Comparison of ENCODE assay signal across 2 cellular contexts in the genomic region with DNA sequence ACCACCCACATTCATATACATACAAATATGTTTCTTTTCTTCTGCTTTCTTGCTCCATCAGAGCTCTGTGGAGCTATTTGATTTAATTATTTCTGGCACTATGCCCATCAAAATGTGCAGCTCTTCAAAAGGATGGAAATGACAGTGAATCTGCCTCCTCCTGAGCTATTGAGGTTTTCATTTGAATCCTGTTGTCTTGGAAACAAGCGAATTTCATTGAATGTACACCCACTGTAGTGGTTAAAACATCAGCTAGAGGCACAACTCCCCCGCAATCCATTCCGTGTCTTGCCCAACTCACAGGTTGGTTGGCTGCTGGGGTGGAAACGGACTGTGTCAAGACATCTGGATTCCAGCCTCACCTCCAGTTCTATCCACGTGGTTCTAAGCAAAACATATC.
TF ChIP-seq lines count a peak whose summit lies in the region.

No MANE protein-coding gene starts in this region.

TF ChIP-seq in SK-N-SH treated with all-trans-retinoic acid at 6 μM for 48 hours, 23 proteins besides CTCF, POLR2A, EP300 and RAD21 (continued from another document):
- TF ChIP-seq, protein P1, sequence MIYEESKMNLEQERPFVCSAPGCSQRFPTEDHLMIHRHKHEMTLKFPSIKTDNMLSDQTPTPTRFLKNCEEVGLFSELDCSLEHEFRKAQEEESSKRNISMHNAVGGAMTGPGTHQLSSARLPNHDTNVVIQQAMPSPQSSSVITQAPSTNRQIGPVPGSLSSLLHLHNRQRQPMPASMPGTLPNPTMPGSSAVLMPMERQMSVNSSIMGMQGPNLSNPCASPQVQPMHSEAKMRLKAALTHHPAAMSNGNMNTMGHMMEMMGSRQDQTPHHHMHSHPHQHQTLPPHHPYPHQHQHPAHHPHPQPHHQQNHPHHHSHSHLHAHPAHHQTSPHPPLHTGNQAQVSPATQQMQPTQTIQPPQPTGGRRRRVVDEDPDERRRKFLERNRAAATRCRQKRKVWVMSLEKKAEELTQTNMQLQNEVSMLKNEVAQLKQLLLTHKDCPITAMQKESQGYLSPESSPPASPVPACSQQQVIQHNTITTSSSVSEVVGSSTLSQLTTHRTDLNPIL (CRISPR knock-in tag; IDR thresholded peaks at IDR 0.05; ENCODE audit: low read depth): no peak
- TF ChIP-seq TOX (CRISPR knock-in tag; IDR thresholded peaks at IDR 0.05; ENCODE audit: borderline replicate concordance) (no peak), ZNF565 (CRISPR knock-in tag; conservative IDR thresholded peaks at IDR 0.05; ENCODE audit: low read depth) (no peak), SNAI2 (CRISPR knock-in tag; IDR thresholded peaks at IDR 0.05) (no peak), ZFP30 (CRISPR knock-in tag; IDR thresholded peaks at IDR 0.05) (no peak), ZFP3 (CRISPR knock-in tag; IDR thresholded peaks at IDR 0.05) (no peak)
- TF ChIP-seq, protein P2, sequence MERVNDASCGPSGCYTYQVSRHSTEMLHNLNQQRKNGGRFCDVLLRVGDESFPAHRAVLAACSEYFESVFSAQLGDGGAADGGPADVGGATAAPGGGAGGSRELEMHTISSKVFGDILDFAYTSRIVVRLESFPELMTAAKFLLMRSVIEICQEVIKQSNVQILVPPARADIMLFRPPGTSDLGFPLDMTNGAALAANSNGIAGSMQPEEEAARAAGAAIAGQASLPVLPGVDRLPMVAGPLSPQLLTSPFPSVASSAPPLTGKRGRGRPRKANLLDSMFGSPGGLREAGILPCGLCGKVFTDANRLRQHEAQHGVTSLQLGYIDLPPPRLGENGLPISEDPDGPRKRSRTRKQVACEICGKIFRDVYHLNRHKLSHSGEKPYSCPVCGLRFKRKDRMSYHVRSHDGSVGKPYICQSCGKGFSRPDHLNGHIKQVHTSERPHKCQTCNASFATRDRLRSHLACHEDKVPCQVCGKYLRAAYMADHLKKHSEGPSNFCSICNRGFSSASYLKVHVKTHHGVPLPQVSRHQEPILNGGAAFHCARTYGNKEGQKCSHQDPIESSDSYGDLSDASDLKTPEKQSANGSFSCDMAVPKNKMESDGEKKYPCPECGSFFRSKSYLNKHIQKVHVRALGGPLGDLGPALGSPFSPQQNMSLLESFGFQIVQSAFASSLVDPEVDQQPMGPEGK (CRISPR knock-in tag; IDR thresholded peaks at IDR 0.05; ENCODE audit: borderline replicate concordance): no peak

TF ChIP-seq in H1, 55 proteins besides CTCF, POLR2A, EP300 and RAD21 (continued from another document):
- TF ChIP-seq, protein P3, sequence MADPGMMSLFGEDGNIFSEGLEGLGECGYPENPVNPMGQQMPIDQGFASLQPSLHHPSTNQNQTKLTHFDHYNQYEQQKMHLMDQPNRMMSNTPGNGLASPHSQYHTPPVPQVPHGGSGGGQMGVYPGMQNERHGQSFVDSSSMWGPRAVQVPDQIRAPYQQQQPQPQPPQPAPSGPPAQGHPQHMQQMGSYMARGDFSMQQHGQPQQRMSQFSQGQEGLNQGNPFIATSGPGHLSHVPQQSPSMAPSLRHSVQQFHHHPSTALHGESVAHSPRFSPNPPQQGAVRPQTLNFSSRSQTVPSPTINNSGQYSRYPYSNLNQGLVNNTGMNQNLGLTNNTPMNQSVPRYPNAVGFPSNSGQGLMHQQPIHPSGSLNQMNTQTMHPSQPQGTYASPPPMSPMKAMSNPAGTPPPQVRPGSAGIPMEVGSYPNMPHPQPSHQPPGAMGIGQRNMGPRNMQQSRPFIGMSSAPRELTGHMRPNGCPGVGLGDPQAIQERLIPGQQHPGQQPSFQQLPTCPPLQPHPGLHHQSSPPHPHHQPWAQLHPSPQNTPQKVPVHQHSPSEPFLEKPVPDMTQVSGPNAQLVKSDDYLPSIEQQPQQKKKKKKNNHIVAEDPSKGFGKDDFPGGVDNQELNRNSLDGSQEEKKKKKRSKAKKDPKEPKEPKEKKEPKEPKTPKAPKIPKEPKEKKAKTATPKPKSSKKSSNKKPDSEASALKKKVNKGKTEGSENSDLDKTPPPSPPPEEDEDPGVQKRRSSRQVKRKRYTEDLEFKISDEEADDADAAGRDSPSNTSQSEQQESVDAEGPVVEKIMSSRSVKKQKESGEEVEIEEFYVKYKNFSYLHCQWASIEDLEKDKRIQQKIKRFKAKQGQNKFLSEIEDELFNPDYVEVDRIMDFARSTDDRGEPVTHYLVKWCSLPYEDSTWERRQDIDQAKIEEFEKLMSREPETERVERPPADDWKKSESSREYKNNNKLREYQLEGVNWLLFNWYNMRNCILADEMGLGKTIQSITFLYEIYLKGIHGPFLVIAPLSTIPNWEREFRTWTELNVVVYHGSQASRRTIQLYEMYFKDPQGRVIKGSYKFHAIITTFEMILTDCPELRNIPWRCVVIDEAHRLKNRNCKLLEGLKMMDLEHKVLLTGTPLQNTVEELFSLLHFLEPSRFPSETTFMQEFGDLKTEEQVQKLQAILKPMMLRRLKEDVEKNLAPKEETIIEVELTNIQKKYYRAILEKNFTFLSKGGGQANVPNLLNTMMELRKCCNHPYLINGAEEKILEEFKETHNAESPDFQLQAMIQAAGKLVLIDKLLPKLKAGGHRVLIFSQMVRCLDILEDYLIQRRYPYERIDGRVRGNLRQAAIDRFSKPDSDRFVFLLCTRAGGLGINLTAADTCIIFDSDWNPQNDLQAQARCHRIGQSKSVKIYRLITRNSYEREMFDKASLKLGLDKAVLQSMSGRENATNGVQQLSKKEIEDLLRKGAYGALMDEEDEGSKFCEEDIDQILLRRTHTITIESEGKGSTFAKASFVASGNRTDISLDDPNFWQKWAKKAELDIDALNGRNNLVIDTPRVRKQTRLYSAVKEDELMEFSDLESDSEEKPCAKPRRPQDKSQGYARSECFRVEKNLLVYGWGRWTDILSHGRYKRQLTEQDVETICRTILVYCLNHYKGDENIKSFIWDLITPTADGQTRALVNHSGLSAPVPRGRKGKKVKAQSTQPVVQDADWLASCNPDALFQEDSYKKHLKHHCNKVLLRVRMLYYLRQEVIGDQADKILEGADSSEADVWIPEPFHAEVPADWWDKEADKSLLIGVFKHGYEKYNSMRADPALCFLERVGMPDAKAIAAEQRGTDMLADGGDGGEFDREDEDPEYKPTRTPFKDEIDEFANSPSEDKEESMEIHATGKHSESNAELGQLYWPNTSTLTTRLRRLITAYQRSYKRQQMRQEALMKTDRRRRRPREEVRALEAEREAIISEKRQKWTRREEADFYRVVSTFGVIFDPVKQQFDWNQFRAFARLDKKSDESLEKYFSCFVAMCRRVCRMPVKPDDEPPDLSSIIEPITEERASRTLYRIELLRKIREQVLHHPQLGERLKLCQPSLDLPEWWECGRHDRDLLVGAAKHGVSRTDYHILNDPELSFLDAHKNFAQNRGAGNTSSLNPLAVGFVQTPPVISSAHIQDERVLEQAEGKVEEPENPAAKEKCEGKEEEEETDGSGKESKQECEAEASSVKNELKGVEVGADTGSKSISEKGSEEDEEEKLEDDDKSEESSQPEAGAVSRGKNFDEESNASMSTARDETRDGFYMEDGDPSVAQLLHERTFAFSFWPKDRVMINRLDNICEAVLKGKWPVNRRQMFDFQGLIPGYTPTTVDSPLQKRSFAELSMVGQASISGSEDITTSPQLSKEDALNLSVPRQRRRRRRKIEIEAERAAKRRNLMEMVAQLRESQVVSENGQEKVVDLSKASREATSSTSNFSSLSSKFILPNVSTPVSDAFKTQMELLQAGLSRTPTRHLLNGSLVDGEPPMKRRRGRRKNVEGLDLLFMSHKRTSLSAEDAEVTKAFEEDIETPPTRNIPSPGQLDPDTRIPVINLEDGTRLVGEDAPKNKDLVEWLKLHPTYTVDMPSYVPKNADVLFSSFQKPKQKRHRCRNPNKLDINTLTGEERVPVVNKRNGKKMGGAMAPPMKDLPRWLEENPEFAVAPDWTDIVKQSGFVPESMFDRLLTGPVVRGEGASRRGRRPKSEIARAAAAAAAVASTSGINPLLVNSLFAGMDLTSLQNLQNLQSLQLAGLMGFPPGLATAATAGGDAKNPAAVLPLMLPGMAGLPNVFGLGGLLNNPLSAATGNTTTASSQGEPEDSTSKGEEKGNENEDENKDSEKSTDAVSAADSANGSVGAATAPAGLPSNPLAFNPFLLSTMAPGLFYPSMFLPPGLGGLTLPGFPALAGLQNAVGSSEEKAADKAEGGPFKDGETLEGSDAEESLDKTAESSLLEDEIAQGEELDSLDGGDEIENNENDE (IDR thresholded peaks at IDR 0.05; ENCODE audit: insufficient replicate concordance, low read length): no peak
- TF ChIP-seq KDM5A (IDR thresholded peaks at IDR 0.05; ENCODE audit: low read length): no peak
- TF ChIP-seq RBBP5 (IDR thresholded peaks at IDR 0.05; ENCODE audit: borderline replicate concordance, low read depth, low read length): no peak
- TF ChIP-seq ZNF274 (IDR thresholded peaks at IDR 0.05; ENCODE audit: borderline replicate concordance, extremely low read depth, low read length): no peak
- TF ChIP-seq BACH1 (IDR thresholded peaks at IDR 0.05; ENCODE audit: low read length): no peak
- TF ChIP-seq, protein P4, sequence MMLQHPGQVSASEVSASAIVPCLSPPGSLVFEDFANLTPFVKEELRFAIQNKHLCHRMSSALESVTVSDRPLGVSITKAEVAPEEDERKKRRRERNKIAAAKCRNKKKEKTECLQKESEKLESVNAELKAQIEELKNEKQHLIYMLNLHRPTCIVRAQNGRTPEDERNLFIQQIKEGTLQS (IDR thresholded peaks at IDR 0.05; ENCODE audit: insufficient read depth, low read depth, low read length): no peak
- no peak for TF ChIP-seq SIX5 (IDR thresholded peaks at IDR 0.05; ENCODE audit: low read depth, low read length)
- no peak for TF ChIP-seq CBX8 (IDR thresholded peaks at IDR 0.05; ENCODE audit: borderline replicate concordance, low read depth, low read length)
- TF ChIP-seq JUN (IDR thresholded peaks at IDR 0.05; ENCODE audit: low read depth, low read length): no peak
